In genomic region chr2:8681786-8682692, GRCh38 we compare ENCODE assay signal across 1 cellular context.
TF ChIP-seq lines count a peak whose summit lies in the region.

TSS of gene ID2 (plus strand) at chr2:8682056. CDS start at chr2:8682166, 110 bp downstream.

TF ChIP-seq in WTC11, 78 proteins besides CTCF, POLR2A, EP300 and RAD21 (continued from another document and continues in another):
- TF ChIP-seq ERG (CRISPR knock-in tag; IDR thresholded peaks at IDR 0.05) (no peak), ZNF317 (CRISPR knock-in tag; IDR thresholded peaks at IDR 0.05; ENCODE audit: borderline replicate concordance, low read depth) (no peak), NR1H2 (CRISPR knock-in tag; IDR thresholded peaks at IDR 0.05) (no peak), AR (CRISPR knock-in tag; IDR thresholded peaks at IDR 0.05) (no peak), NR3C1 (CRISPR knock-in tag; conservative IDR thresholded peaks at IDR 0.05; ENCODE audit: low read depth) (no peak), IRF1 (CRISPR knock-in tag; IDR thresholded peaks at IDR 0.05) (no peak), TCF7 (CRISPR knock-in tag; IDR thresholded peaks at IDR 0.05; ENCODE audit: low read depth) (no peak), SMAD4 (CRISPR knock-in tag; IDR thresholded peaks at IDR 0.05) (no peak), ZNF671 (CRISPR knock-in tag; IDR thresholded peaks at IDR 0.05) (no peak), PREB (CRISPR knock-in tag; IDR thresholded peaks at IDR 0.05; ENCODE audit: borderline replicate concordance) (0 out of 2 replicates have a peak, but pooled peaks have one; percentile 53), ZNF512 (CRISPR knock-in tag; IDR thresholded peaks at IDR 0.05; ENCODE audit: borderline replicate concordance) (no peak), KAT7 (CRISPR knock-in tag; IDR thresholded peaks at IDR 0.05; ENCODE audit: borderline replicate concordance) (no peak), E2F5 (CRISPR knock-in tag; IDR thresholded peaks at IDR 0.05) (peak; percentile 71; the same call in 1 of the 2 replicates), NFE2L1 (CRISPR knock-in tag; IDR thresholded peaks at IDR 0.05) (no peak), FOXK1 (CRISPR knock-in tag; IDR thresholded peaks at IDR 0.05) (peak; percentile 83), RELA (CRISPR knock-in tag; IDR thresholded peaks at IDR 0.05; ENCODE audit: borderline replicate concordance) (no peak), CREB1 (CRISPR knock-in tag; IDR thresholded peaks at IDR 0.05) (peak; percentile 69; the same call in 1 of the 2 replicates), CBFB (CRISPR knock-in tag; IDR thresholded peaks at IDR 0.05; ENCODE audit: low read depth) (no peak), E2F4 (CRISPR knock-in tag; IDR thresholded peaks at IDR 0.05; ENCODE audit: borderline replicate concordance, low read depth) (no peak), CREM (CRISPR knock-in tag; IDR thresholded peaks at IDR 0.05) (0 out of 2 replicates have a peak, but pooled peaks have one; percentile 64), GTF2I (CRISPR knock-in tag; conservative IDR thresholded peaks at IDR 0.05) (no peak), FOXP1 (CRISPR knock-in tag; IDR thresholded peaks at IDR 0.05; ENCODE audit: borderline replicate concordance) (peak; percentile 55; the same call in 1 of the 2 replicates), GABPB1 (CRISPR knock-in tag; IDR thresholded peaks at IDR 0.05) (peak; percentile 73), ZNF416 (CRISPR knock-in tag; IDR thresholded peaks at IDR 0.05) (peak; percentile 72; the same call in 1 of the 2 replicates), MLX (CRISPR knock-in tag; IDR thresholded peaks at IDR 0.05) (no peak), HMGXB4 (CRISPR knock-in tag; IDR thresholded peaks at IDR 0.05) (peak; percentile 31; the same call in 1 of the 2 replicates), CDX4 (CRISPR knock-in tag; IDR thresholded peaks at IDR 0.05; ENCODE audit: borderline replicate concordance) (peak; percentile 74; the same call in 1 of the 2 replicates), FOXP4 (CRISPR knock-in tag; IDR thresholded peaks at IDR 0.05) (no peak), OVOL2 (CRISPR knock-in tag; IDR thresholded peaks at IDR 0.05; ENCODE audit: borderline replicate concordance) (no peak; the same call in 1 of the 2 replicates), ZBTB21 (CRISPR knock-in tag; IDR thresholded peaks at IDR 0.05; ENCODE audit: borderline replicate concordance) (no peak), ZNF121 (CRISPR knock-in tag; IDR thresholded peaks at IDR 0.05) (no peak), ZNF219 (CRISPR knock-in tag; IDR thresholded peaks at IDR 0.05; ENCODE audit: borderline replicate concordance) (no peak), FOXJ3 (CRISPR knock-in tag; IDR thresholded peaks at IDR 0.05; ENCODE audit: borderline replicate concordance) (no peak), GRHL2 (CRISPR knock-in tag; IDR thresholded peaks at IDR 0.05; ENCODE audit: insufficient replicate concordance, severe bottlenecking) (no peak), NR2C2 (CRISPR knock-in tag; IDR thresholded peaks at IDR 0.05) (no peak), NFATC4 (CRISPR knock-in tag; IDR thresholded peaks at IDR 0.05) (no peak), ZNF138 (CRISPR knock-in tag; conservative IDR thresholded peaks at IDR 0.05) (no peak), ZNF263 (CRISPR knock-in tag; IDR thresholded peaks at IDR 0.05; ENCODE audit: low read depth) (no peak), ZNF232 (CRISPR knock-in tag; IDR thresholded peaks at IDR 0.05) (no peak), SOX15 (CRISPR knock-in tag; IDR thresholded peaks at IDR 0.05) (no peak), ESRRA (CRISPR knock-in tag; IDR thresholded peaks at IDR 0.05; ENCODE audit: borderline replicate concordance) (no peak), MAX (CRISPR knock-in tag; IDR thresholded peaks at IDR 0.05) (peak; percentile 51; the same call in 1 of the 2 replicates), ZBTB43 (CRISPR knock-in tag; IDR thresholded peaks at IDR 0.05) (no peak), USF1 (CRISPR knock-in tag; IDR thresholded peaks at IDR 0.05) (0 out of 2 replicates have a peak, but pooled peaks have one; percentile 21)
